In genomic region chr13:68078874-68079273, GRCh38 we compare ENCODE assay signal across 1 cellular context.
TF ChIP-seq lines count a peak whose summit lies in the region.

No MANE protein-coding gene starts in this region.

TF ChIP-seq in GM23338, 12 proteins besides CTCF, POLR2A, EP300 and RAD21:
- TF ChIP-seq JUNB (IDR thresholded peaks at IDR 0.05; ENCODE audit: unreplicated experiment) (no peak), STAT1 (IDR thresholded peaks at IDR 0.05; ENCODE audit: unreplicated experiment) (no peak), CREB1 (CRISPR knock-in tag; IDR thresholded peaks at IDR 0.05; ENCODE audit: low read depth) (no peak), NANOG (IDR thresholded peaks at IDR 0.05; ENCODE audit: borderline replicate concordance) (no peak), EZH2 (IDR thresholded peaks at IDR 0.05; ENCODE audit: low read depth, unreplicated experiment) (no peak), POLR2AphosphoS5 (IDR thresholded peaks at IDR 0.05; ENCODE audit: low read depth) (no peak), EZH2phosphoT487 (IDR thresholded peaks at IDR 0.05; ENCODE audit: unreplicated experiment) (no peak), ZNF331 (CRISPR knock-in tag; IDR thresholded peaks at IDR 0.05; ENCODE audit: low read depth) (no peak), ZNF462 (CRISPR knock-in tag; IDR thresholded peaks at IDR 0.05) (no peak)
- TF ChIP-seq, protein P1, sequence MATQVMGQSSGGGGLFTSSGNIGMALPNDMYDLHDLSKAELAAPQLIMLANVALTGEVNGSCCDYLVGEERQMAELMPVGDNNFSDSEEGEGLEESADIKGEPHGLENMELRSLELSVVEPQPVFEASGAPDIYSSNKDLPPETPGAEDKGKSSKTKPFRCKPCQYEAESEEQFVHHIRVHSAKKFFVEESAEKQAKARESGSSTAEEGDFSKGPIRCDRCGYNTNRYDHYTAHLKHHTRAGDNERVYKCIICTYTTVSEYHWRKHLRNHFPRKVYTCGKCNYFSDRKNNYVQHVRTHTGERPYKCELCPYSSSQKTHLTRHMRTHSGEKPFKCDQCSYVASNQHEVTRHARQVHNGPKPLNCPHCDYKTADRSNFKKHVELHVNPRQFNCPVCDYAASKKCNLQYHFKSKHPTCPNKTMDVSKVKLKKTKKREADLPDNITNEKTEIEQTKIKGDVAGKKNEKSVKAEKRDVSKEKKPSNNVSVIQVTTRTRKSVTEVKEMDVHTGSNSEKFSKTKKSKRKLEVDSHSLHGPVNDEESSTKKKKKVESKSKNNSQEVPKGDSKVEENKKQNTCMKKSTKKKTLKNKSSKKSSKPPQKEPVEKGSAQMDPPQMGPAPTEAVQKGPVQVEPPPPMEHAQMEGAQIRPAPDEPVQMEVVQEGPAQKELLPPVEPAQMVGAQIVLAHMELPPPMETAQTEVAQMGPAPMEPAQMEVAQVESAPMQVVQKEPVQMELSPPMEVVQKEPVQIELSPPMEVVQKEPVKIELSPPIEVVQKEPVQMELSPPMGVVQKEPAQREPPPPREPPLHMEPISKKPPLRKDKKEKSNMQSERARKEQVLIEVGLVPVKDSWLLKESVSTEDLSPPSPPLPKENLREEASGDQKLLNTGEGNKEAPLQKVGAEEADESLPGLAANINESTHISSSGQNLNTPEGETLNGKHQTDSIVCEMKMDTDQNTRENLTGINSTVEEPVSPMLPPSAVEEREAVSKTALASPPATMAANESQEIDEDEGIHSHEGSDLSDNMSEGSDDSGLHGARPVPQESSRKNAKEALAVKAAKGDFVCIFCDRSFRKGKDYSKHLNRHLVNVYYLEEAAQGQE (IDR thresholded peaks at IDR 0.05; ENCODE audit: unreplicated experiment): no peak
